Comparison of ENCODE assay signal across 1 cellular context in the genomic region with DNA sequence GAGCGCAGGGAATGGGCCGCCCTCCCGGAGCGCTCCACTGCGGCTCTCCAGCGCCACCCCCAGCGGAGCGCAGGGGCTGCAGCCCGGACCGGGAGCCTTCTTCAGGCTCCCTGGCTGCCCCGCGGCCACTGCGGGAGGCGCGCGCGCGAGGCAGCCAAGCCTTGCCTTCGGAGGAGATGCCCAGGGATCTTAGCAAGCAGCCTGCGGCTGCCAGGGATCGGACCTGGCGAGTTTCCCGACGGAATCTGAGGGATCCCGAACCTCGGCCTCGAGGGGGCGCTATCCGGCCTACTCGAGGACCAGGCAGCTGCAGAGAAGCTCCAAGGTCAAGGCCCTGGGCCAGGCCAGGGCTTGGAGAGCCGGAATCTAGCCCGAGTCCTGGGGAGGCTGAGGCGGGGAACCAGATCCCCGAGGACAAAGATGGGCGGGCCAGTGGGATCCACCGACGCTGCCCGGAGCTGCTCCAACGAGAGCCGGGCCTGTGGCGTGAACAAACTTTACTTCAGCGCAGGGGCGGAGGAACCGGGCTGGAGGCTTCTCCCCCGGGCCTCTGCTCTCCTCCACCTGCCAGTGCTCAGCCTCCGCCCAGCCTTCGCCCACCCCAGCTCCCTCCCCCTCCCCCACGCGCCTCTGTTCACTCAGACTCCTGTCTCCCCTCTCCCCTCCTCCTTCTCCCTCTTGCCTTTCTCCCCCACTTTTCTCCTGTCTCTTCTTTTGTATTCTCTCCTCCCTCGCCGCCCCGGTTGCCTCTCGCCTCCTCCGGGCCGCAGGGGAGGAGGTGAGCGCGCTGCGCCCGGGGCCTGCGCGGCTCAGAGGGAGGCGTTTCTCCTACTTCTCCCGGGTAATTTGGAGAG.
TF ChIP-seq lines count a peak whose summit lies in the region.

A gene (plus strand): TSS at position 567 of the 854 bp plus-strand sequence. CDS start 889 bp downstream, outside the sequence.

TF ChIP-seq in HEK293, 187 proteins besides CTCF, POLR2A, EP300 and RAD21 (continued from another document):
- TF ChIP-seq, protein P1, sequence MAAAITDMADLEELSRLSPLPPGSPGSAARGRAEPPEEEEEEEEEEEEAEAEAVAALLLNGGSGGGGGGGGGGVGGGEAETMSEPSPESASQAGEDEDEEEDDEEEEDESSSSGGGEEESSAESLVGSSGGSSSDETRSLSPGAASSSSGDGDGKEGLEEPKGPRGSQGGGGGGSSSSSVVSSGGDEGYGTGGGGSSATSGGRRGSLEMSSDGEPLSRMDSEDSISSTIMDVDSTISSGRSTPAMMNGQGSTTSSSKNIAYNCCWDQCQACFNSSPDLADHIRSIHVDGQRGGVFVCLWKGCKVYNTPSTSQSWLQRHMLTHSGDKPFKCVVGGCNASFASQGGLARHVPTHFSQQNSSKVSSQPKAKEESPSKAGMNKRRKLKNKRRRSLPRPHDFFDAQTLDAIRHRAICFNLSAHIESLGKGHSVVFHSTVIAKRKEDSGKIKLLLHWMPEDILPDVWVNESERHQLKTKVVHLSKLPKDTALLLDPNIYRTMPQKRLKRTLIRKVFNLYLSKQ (tag by site-specific recombination; IDR thresholded peaks at IDR 0.05; ENCODE audit: borderline replicate concordance): no peak
- TF ChIP-seq ZNF626 (tag by site-specific recombination; IDR thresholded peaks at IDR 0.05): no peak
- TF ChIP-seq, protein P2, sequence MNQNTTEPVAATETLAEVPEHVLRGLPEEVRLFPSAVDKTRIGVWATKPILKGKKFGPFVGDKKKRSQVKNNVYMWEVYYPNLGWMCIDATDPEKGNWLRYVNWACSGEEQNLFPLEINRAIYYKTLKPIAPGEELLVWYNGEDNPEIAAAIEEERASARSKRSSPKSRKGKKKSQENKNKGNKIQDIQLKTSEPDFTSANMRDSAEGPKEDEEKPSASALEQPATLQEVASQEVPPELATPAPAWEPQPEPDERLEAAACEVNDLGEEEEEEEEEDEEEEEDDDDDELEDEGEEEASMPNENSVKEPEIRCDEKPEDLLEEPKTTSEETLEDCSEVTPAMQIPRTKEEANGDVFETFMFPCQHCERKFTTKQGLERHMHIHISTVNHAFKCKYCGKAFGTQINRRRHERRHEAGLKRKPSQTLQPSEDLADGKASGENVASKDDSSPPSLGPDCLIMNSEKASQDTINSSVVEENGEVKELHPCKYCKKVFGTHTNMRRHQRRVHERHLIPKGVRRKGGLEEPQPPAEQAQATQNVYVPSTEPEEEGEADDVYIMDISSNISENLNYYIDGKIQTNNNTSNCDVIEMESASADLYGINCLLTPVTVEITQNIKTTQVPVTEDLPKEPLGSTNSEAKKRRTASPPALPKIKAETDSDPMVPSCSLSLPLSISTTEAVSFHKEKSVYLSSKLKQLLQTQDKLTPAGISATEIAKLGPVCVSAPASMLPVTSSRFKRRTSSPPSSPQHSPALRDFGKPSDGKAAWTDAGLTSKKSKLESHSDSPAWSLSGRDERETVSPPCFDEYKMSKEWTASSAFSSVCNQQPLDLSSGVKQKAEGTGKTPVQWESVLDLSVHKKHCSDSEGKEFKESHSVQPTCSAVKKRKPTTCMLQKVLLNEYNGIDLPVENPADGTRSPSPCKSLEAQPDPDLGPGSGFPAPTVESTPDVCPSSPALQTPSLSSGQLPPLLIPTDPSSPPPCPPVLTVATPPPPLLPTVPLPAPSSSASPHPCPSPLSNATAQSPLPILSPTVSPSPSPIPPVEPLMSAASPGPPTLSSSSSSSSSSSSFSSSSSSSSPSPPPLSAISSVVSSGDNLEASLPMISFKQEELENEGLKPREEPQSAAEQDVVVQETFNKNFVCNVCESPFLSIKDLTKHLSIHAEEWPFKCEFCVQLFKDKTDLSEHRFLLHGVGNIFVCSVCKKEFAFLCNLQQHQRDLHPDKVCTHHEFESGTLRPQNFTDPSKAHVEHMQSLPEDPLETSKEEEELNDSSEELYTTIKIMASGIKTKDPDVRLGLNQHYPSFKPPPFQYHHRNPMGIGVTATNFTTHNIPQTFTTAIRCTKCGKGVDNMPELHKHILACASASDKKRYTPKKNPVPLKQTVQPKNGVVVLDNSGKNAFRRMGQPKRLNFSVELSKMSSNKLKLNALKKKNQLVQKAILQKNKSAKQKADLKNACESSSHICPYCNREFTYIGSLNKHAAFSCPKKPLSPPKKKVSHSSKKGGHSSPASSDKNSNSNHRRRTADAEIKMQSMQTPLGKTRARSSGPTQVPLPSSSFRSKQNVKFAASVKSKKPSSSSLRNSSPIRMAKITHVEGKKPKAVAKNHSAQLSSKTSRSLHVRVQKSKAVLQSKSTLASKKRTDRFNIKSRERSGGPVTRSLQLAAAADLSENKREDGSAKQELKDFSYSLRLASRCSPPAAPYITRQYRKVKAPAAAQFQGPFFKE (tag by site-specific recombination; IDR thresholded peaks at IDR 0.05; ENCODE audit: borderline replicate concordance): no peak
- peak; percentile 69; the same call in 1 of the 2 replicates for TF ChIP-seq ZNF660 (tag by site-specific recombination; IDR thresholded peaks at IDR 0.05)
- no peak for TF ChIP-seq ZXDB (tag by site-specific recombination; IDR thresholded peaks at IDR 0.05)
